ENCODE assay signal across 10 cellular contexts in genomic region chr11:48108231-48109045, GRCh38.
DNase-seq lines count a peak whose midpoint lies in the region; ATAC-seq and TF ChIP-seq lines count a peak whose summit lies in the region.
"Had no signal": no experiment of that assay in that cellular context is flagged by ENCODE, and none has a peak within 500 bp of the region (broad histone marks: within the 10 kb centered on the region; RNA-seq: fewer than 3 reads in every experiment).

No MANE protein-coding gene starts in this region.

- peaks cover 84% of the 10 kb centered on the region for H3K4me1 Mint-ChIP-seq in activated B cell treated with CpG ODN at 0.5 μM for 24 hours
- H3K4me1 Mint-ChIP-seq in type B pancreatic cell (ENCODE audit: unreplicated experiment), result peaks cover 30% of the 10 kb centered on the region

- no peaks in the 10 kb centered on the region for H3K9me3 Mint-ChIP-seq in activated B cell treated with CpG ODN at 0.5 μM for 24 hours
- H3K9me3 Mint-ChIP-seq in type B pancreatic cell, result no peaks in the 10 kb centered on the region

- peak; percentile 22 for ATAC-seq in Right ventricle myocardium inferior
- ATAC-seq in activated B cell treated with CpG ODN at 0.5 μM for 24 hours (ENCODE audit: low read depth), result no peak
- peak; percentile 23 for ATAC-seq in lung (ENCODE audit: insufficient read depth, low FRiP score)

- H3K36me3 Mint-ChIP-seq in activated B cell treated with CpG ODN at 0.5 μM for 24 hours (ENCODE audit: low read depth) (peaks cover 11% of the 10 kb centered on the region), type B pancreatic cell (no peaks in the 10 kb centered on the region)

- H3K27me3 ChIP-seq in right atrium auricular region (no peaks in the 10 kb centered on the region), lung (ENCODE audit: control insufficient read depth, insufficient read depth) (no peaks in the 10 kb centered on the region)

- peaks cover 0 to 25% of the 10 kb centered on the region in 2 donors for H3K4me1 ChIP-seq in right atrium auricular region
- peaks cover 5 to 6% of the 10 kb centered on the region in 2 donors for H3K4me1 ChIP-seq in lung (ENCODE audit: control insufficient read depth in 2 of 2, insufficient read depth in 2 of 2, low read length in 2 of 2)

- DNase-seq in Right ventricle myocardium inferior (ENCODE audit: missing footprints) (no peak), right atrium auricular region (ENCODE audit: low spot score) (no peak), activated B cell treated with CpG ODN at 0.5 μM for 24 hours (no peak), lung (ENCODE audit: low spot score) (no peak), type B pancreatic cell (ENCODE audit: extremely low spot score, unreplicated experiment) (no peak), NCI-H345 (lab: John Stamatoyannopoulos, UW) (no peak), mucosa of gallbladder (ENCODE audit: low spot score) (no peak), kidney glomerular epithelial cell (lab: John Stamatoyannopoulos, UW) (no peak)
- DNase-seq: kidney had no signal

- H3K27ac Mint-ChIP-seq in activated B cell treated with CpG ODN at 0.5 μM for 24 hours, result peak overlapping the region; percentile 88
- H3K27ac Mint-ChIP-seq in type B pancreatic cell, result peak overlapping the region; percentile 74

- intact Hi-C loops in Right ventricle myocardium inferior (cut with DNase I), result loop anchor here (1.0 kb wide), 1 partner anchor 174 kb away; no protein-coding TSS in a partner anchor
- intact Hi-C loops in activated B cell treated with CpG ODN at 0.5 μM for 24 hours (cut with micrococcal nuclease), result loop anchor here (1.0 to 2.0 kb wide), 8 partner anchors 88 to 341 kb away; partner anchors contain the start of genes FNBP4 and NUP160

- CTCF ChIA-PET in activated B cell treated with CpG ODN at 0.5 μM for 24 hours (lab: Charles Lee), result interaction anchor here (0.7 to 8.6 kb wide), 29 partner anchors 8 to 682 kb away, joined by 3 to 159 read pairs (median 3); partner anchors contain the start of gene PSMC3

- no peaks in the 10 kb centered on the region for H3K27me3 Mint-ChIP-seq in activated B cell treated with CpG ODN at 0.5 μM for 24 hours
- H3K27me3 Mint-ChIP-seq in type B pancreatic cell, result no peaks in the 10 kb centered on the region

- H3K27ac ChIP-seq in right atrium auricular region (peak overlapping the region in 1 of 2 donors; percentile 9), lung (ENCODE audit: low read depth in 1 of 2, low read length in 1 of 2) (no peak overlapping the region)
- H3K27ac ChIP-seq: RWPE1 had no signal

- TF ChIP-seq CTCF in right atrium auricular region (IDR thresholded peaks at IDR 0.05) (no peak), activated B cell treated with CpG ODN at 0.5 μM for 24 hours (IDR thresholded peaks at IDR 0.05) (no peak), lung (IDR thresholded peaks at IDR 0.05; ENCODE audit: control extremely low read depth, extremely low read depth) (no peak), type B pancreatic cell (conservative IDR thresholded peaks at IDR 0.05) (no peak)

- H3K9me3 ChIP-seq in right atrium auricular region (no peaks in the 10 kb centered on the region), lung (ENCODE audit: control insufficient read depth in 2 of 2, insufficient read depth in 1 of 2, low read length in 1 of 2) (no peaks in the 10 kb centered on the region)

- 72 to 82% methylated on average over 11 of the region's 11 CpGs for WGBS in lung, 2 donors

- POLR2A ChIA-PET in activated B cell treated with CpG ODN at 0.5 μM for 24 hours (lab: Charles Lee), result interaction anchor here (0.7 to 5.8 kb wide), 30 partner anchors 9 to 893 kb away, joined by 3 to 55 read pairs (median 6); partner anchors contain the start of genes DDB2, FNBP4, NUP160 and PTPRJ

- peak overlapping the region; percentile 64 for H3K4me3 Mint-ChIP-seq in activated B cell treated with CpG ODN at 0.5 μM for 24 hours
- peak overlapping the region; percentile 42 for H3K4me3 Mint-ChIP-seq in type B pancreatic cell

- H3K36me3 ChIP-seq in right atrium auricular region, result no peaks in the 10 kb centered on the region
- peaks cover 0 to 2% of the 10 kb centered on the region in 2 donors for H3K36me3 ChIP-seq in lung (ENCODE audit: control insufficient read depth in 2 of 2, insufficient read depth in 2 of 2, low read length in 2 of 2)

- H3K4me3 ChIP-seq in right atrium auricular region (no peak overlapping the region), lung (no peak overlapping the region)
